Comparison of ENCODE assay signal across 10 cellular contexts in the genomic region with DNA sequence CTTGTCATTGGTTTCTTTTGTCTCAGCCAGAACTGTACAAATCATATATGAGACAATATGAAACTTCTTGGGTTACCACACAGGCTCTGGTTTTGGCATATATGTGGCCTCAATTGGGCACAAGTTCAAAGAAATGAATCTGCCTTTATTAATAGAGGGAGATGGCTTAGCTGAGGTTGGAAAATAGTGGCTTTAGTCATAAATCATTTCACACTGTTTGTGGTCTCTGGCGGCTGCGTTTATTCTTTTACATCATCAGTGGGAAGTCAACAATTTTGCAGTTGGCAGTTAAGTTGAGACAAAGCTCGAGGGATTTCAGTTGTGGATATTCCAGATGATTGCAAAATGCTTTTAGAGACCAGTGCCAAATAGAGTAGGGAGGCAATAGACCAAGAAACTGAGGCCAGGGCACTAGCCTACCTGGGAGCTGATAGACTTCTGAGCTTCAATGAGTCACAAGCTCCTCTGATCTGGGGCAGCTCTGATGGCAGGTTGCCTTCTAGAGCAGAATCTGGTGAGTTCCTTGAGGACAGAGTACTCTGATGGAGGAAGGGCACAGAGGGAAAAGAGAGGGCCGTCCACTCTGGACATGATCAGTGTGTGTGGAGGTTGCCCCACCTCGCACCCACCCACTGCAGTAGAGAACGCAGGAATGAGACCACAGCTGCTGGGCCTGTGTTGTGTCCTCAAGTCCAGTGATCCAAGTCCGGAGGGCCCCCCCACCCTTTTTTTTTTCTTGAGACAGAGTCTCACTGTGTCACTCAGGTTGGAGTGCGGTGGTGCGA.
DNase-seq lines count a peak whose midpoint lies in the region; ATAC-seq and TF ChIP-seq lines count a peak whose summit lies in the region.
"Had no signal": no experiment of that assay in that cellular context is flagged by ENCODE, and none has a peak within 500 bp of the region (broad histone marks: within the 10 kb centered on the region; RNA-seq: fewer than 3 reads in every experiment).

No MANE protein-coding gene starts in this region.

- no peak overlapping the region for H3K4me3 ChIP-seq in GM12865 (ENCODE audit: low read depth, low read length)
- no peak overlapping the region for H3K4me3 ChIP-seq in mesendoderm (ENCODE audit: low read length)
- H3K4me3 ChIP-seq: hepatocyte, right lobe of liver had no signal

- no peak overlapping the region for H3K4me3 Mint-ChIP-seq in central memory CD8-positive, alpha-beta T cell

- H2BK5ac ChIP-seq in mesendoderm (ENCODE audit: low read length): no peak overlapping the region

- H3K9me3 Mint-ChIP-seq in central memory CD8-positive, alpha-beta T cell: no peaks in the 10 kb centered on the region

- H3K4me2 ChIP-seq in mesendoderm (ENCODE audit: low read length): no peak overlapping the region
- H3K4me2 ChIP-seq: hepatocyte had no signal

- H2BK15ac ChIP-seq in mesendoderm (replicated peaks; ENCODE audit: low read depth): no peak overlapping the region

- intact Hi-C loops in sciatic nerve (cut with DNase I): no loop called here

- H3K9ac ChIP-seq in mesendoderm (ENCODE audit: low read length): no peak overlapping the region

- no peaks in the 10 kb centered on the region for H3K79me2 ChIP-seq in mesendoderm (ENCODE audit: control insufficient read depth, insufficient read depth, low read length)
- H3K79me2 ChIP-seq: hepatocyte had no signal

- H3K56ac ChIP-seq in mesendoderm (ENCODE audit: low read length): no peak overlapping the region

- no peak overlapping the region for H3K4ac ChIP-seq in mesendoderm (ENCODE audit: low read depth, low read length)

- H3K27me3 ChIP-seq in mesendoderm (ENCODE audit: insufficient read depth, low read length, poor library complexity): no peaks in the 10 kb centered on the region
- H3K27me3 ChIP-seq: hepatocyte, right lobe of liver had no signal

- H4K8ac ChIP-seq in mesendoderm (ENCODE audit: low read depth, low read length): no peak overlapping the region

- H3K27me3 Mint-ChIP-seq in central memory CD8-positive, alpha-beta T cell: no peaks in the 10 kb centered on the region

- H3K23ac ChIP-seq in mesendoderm (ENCODE audit: low read length): no peak overlapping the region

- H2AK5ac ChIP-seq in mesendoderm (ENCODE audit: low read length): no peak overlapping the region

- peaks cover 2% of the 10 kb centered on the region for H3K36me3 Mint-ChIP-seq in central memory CD8-positive, alpha-beta T cell (ENCODE audit: insufficient read depth)

- H3K27ac Mint-ChIP-seq in central memory CD8-positive, alpha-beta T cell (ENCODE audit: low read depth): peak overlapping the region; percentile 79

- no peaks in the 10 kb centered on the region for H3K79me1 ChIP-seq in mesendoderm (ENCODE audit: low read length)

- H3K36me3 ChIP-seq in mesendoderm (ENCODE audit: control insufficient read depth, insufficient read depth, low read length): no peaks in the 10 kb centered on the region
- H3K36me3 ChIP-seq: right lobe of liver had no signal

- no peak overlapping the region for H4K5ac ChIP-seq in mesendoderm (ENCODE audit: low read length)

- DNase-seq in GM12865 (ENCODE audit: low read depth): peak; percentile 9
- peak; percentile 40 for DNase-seq in NCI-H774 (lab: John Stamatoyannopoulos, UW)
- DNase-seq in central memory CD8-positive, alpha-beta T cell (ENCODE audit: low spot score in 2 of 2): no peak
- no peak for DNase-seq in sciatic nerve (ENCODE audit: low spot score)
- DNase-seq in T-helper 9 cell: no peak
- no peak for DNase-seq in mesendoderm
- no peak for DNase-seq in GDM1 (lab: John Stamatoyannopoulos, UW)
- DNase-seq: right lobe of liver had no signal

- peaks cover 5% of the 10 kb centered on the region for H3K4me1 ChIP-seq in mesendoderm (ENCODE audit: control insufficient read depth, low read depth, low read length)
- H3K4me1 ChIP-seq: right lobe of liver had no signal

- no peak overlapping the region for H3K27ac ChIP-seq in mesendoderm (ENCODE audit: low read depth, low read length)
- H3K27ac ChIP-seq: hepatocyte, right lobe of liver had no signal

- no peak overlapping the region for H3K18ac ChIP-seq in mesendoderm (ENCODE audit: low read length)

- no CpG with 5 or more reads among the region's 9 CpGs for WGBS in mesendoderm (ENCODE audit: extremely low coverage, insufficient coverage, low lambda C conversion rate)

- no peak for TF ChIP-seq CTCF in GM12865 (IDR thresholded peaks at IDR 0.05; ENCODE audit: insufficient read depth, low read depth, low read length, missing control alignments)

- H2BK120ac ChIP-seq in mesendoderm (ENCODE audit: low read depth, low read length): no peak overlapping the region

- peak; percentile 54 for ATAC-seq in central memory CD8-positive, alpha-beta T cell (replicated peaks; ENCODE audit: extremely low read depth, poor library complexity, severe bottlenecking)
- peak; percentile 95 for ATAC-seq in sciatic nerve
- ATAC-seq in GM21390 (IDR thresholded peaks at IDR 0.05; ENCODE audit: unreplicated experiment): no peak

- H3K4me1 Mint-ChIP-seq in central memory CD8-positive, alpha-beta T cell: peaks cover 46% of the 10 kb centered on the region

Comparison
In these comparisons a context has a peak if more than half of its experiments do, and no peak if none do; other contexts are left out.
1. DNase-seq: peak in GM12865 (single experiment) and NCI-H774 (single experiment); none in central memory CD8-positive, alpha-beta T cell (0 of 2), sciatic nerve (single experiment), T-helper 9 cell (single experiment), mesendoderm (single experiment) and GDM1 (single experiment).